33 cellular contexts compared by ENCODE assay signal in genomic region chr4:81366786-81367185, GRCh38.
"Had no signal": no experiment of that assay in that cellular context is flagged by ENCODE, and none has a peak within 500 bp of the region (broad histone marks: within the 10 kb centered on the region; RNA-seq: fewer than 3 reads in every experiment).

No MANE protein-coding gene starts in this region.

- H3K9me3 ChIP-seq: ascending aorta, breast epithelium, colonic mucosa, esophagus squamous epithelium, gastrocnemius medialis, heart left ventricle had no signal

- H3K27me3 ChIP-seq: ascending aorta, breast epithelium, cardiac muscle cell, colonic mucosa, esophagus squamous epithelium, gastrocnemius medialis had no signal

- H3K27ac Mint-ChIP-seq: activated CD8-positive, alpha-beta T cell treated with anti-CD3 and anti-CD28 coated beads for 36 hours; activated naive CD4-positive, alpha-beta T cell treated with anti-CD3 and anti-CD28 coated beads for 36 hours; activated naive CD4-positive, alpha-beta T cell treated with anti-CD3 and anti-CD28 coated beads, Interleukin-2, amount 50 U/mL, for 24 hours; activated naive CD8-positive, alpha-beta T cell treated with anti-CD3 and anti-CD28 coated beads for 36 hours; activated naive CD8-positive, alpha-beta T cell treated with anti-CD3 and anti-CD28 coated beads, Interleukin-2, amount 50 U/mL, for 24 hours; activated T-helper 1 cell treated with anti-CD3 and anti-CD28 coated beads, Interleukin-12 subunit alpha, Interleukin-12 subunit beta, Interleukin-2, Interleukin-4 antibody, amounts not matched to agents 30 ng/mL and 10 ng/mL and 1 ng/mL, durations not matched to agents 14 hours and 24 hours and 36 hours; activated T-helper 2 cell treated with anti-CD3 and anti-CD28 coated beads, Interferon-gamma antibody, Interleukin-2, Interleukin-4, amounts not matched to agents 10 μg/mL and 5 μg/mL and 100 μg/mL, durations not matched to agents 14 hours and 24 hours and 36 hours; brain had no signal

- H3K4me1 Mint-ChIP-seq: activated naive CD4-positive, alpha-beta T cell treated with anti-CD3 and anti-CD28 coated beads, Interleukin-2, amount 50 U/mL, for 24 hours; activated naive CD8-positive, alpha-beta T cell treated with anti-CD3 and anti-CD28 coated beads for 36 hours; activated naive CD8-positive, alpha-beta T cell treated with anti-CD3 and anti-CD28 coated beads, Interleukin-2, amount 50 U/mL, for 24 hours; brain had no signal

- H3K27ac ChIP-seq: ascending aorta, breast epithelium, cardiac muscle cell, colonic mucosa, epithelial cell of prostate, esophagus squamous epithelium, foreskin keratinocyte, gastrocnemius medialis, heart left ventricle had no signal

- H3K36me3 Mint-ChIP-seq: activated naive CD4-positive, alpha-beta T cell treated with anti-CD3 and anti-CD28 coated beads, Interleukin-2, amount 50 U/mL, for 24 hours; activated naive CD8-positive, alpha-beta T cell treated with anti-CD3 and anti-CD28 coated beads for 36 hours; brain had no signal

- DNase-seq: activated CD4-positive, alpha-beta T cell treated with anti-CD3 and anti-CD28 coated beads for 4 hours; activated CD4-positive, alpha-beta T cell treated with anti-CD3 and anti-CD28 coated beads, Interleukin-2, amount 50 U/mL, for 1 hour; activated CD4-positive, alpha-beta T cell treated with anti-CD3 and anti-CD28 coated beads, Interleukin-2, amount 50 U/mL, for 48 hours; activated CD4-positive, CD25-positive, alpha-beta regulatory T cell; activated CD4-positive, CD25-positive, alpha-beta regulatory T cell treated with anti-CD3 and anti-CD28 coated beads, Interleukin-2, amount 50 U/mL, for 72 hours; activated CD8-positive, alpha-beta memory T cell treated with anti-CD3 and anti-CD28 coated beads for 24 hours; activated CD8-positive, alpha-beta T cell treated with anti-CD3 and anti-CD28 coated beads for 36 hours; activated effector memory CD4-positive, alpha-beta T cell treated with anti-CD3 and anti-CD28 coated beads, Interleukin-2, amount 50 U/mL, for 16 hours; activated naive CD4-positive, alpha-beta T cell treated with anti-CD3 and anti-CD28 coated beads for 36 hours; activated naive CD8-positive, alpha-beta T cell treated with anti-CD3 and anti-CD28 coated beads for 36 hours; activated naive CD8-positive, alpha-beta T cell treated with anti-CD3 and anti-CD28 coated beads, Interleukin-2, amount 50 U/mL, for 24 hours; activated T-cell treated with anti-CD3 and anti-CD28 coated beads, Interleukin-2, amount 50 U/mL, for 48 hours; central memory CD4-positive, alpha-beta T cell; cerebellar nuclear complex; colonic mucosa; effector CD8-positive, alpha-beta T cell; esophagus squamous epithelium; foreskin keratinocyte; gastrocnemius medialis; glutamatergic neuron; heart left ventricle; hypothalamus; T-helper 2 cell had no signal

- H3K4me1 ChIP-seq: ascending aorta, breast epithelium, colonic mucosa, esophagus squamous epithelium, foreskin keratinocyte, gastrocnemius medialis, heart left ventricle had no signal

- H3K4me3 ChIP-seq: ascending aorta, breast epithelium, cardiac muscle cell, colonic mucosa, esophagus squamous epithelium, gastrocnemius medialis, heart left ventricle had no signal

- H3K36me3 ChIP-seq: ascending aorta, breast epithelium, cardiac muscle cell, colonic mucosa, esophagus squamous epithelium, gastrocnemius medialis, heart left ventricle had no signal

- H3K9me3 Mint-ChIP-seq: activated CD8-positive, alpha-beta T cell treated with anti-CD3 and anti-CD28 coated beads for 36 hours; activated naive CD4-positive, alpha-beta T cell treated with anti-CD3 and anti-CD28 coated beads for 36 hours; activated naive CD4-positive, alpha-beta T cell treated with anti-CD3 and anti-CD28 coated beads, Interleukin-2, amount 50 U/mL, for 24 hours; activated naive CD8-positive, alpha-beta T cell treated with anti-CD3 and anti-CD28 coated beads for 36 hours; activated naive CD8-positive, alpha-beta T cell treated with anti-CD3 and anti-CD28 coated beads, Interleukin-2, amount 50 U/mL, for 24 hours; activated T-helper 1 cell treated with anti-CD3 and anti-CD28 coated beads, Interleukin-12 subunit alpha, Interleukin-12 subunit beta, Interleukin-2, Interleukin-4 antibody, amounts not matched to agents 30 ng/mL and 10 ng/mL and 1 ng/mL, durations not matched to agents 14 hours and 24 hours and 36 hours; activated T-helper 2 cell treated with anti-CD3 and anti-CD28 coated beads, Interferon-gamma antibody, Interleukin-2, Interleukin-4, amounts not matched to agents 10 μg/mL and 5 μg/mL and 100 μg/mL, durations not matched to agents 14 hours and 24 hours and 36 hours had no signal

- FAIRE-seq: endometrium, endothelial cell of umbilical vein had no signal

- H3K4me3 Mint-ChIP-seq: activated CD8-positive, alpha-beta T cell treated with anti-CD3 and anti-CD28 coated beads for 36 hours; activated naive CD4-positive, alpha-beta T cell treated with anti-CD3 and anti-CD28 coated beads for 36 hours; activated naive CD4-positive, alpha-beta T cell treated with anti-CD3 and anti-CD28 coated beads, Interleukin-2, amount 50 U/mL, for 24 hours; activated naive CD8-positive, alpha-beta T cell treated with anti-CD3 and anti-CD28 coated beads for 36 hours; activated naive CD8-positive, alpha-beta T cell treated with anti-CD3 and anti-CD28 coated beads, Interleukin-2, amount 50 U/mL, for 24 hours; activated T-helper 1 cell treated with anti-CD3 and anti-CD28 coated beads, Interleukin-12 subunit alpha, Interleukin-12 subunit beta, Interleukin-2, Interleukin-4 antibody, amounts not matched to agents 30 ng/mL and 10 ng/mL and 1 ng/mL, durations not matched to agents 14 hours and 24 hours and 36 hours; brain had no signal

- ATAC-seq: activated CD8-positive, alpha-beta T cell treated with anti-CD3 and anti-CD28 coated beads for 36 hours; activated naive CD8-positive, alpha-beta T cell treated with anti-CD3 and anti-CD28 coated beads, Interleukin-2, amount 50 U/mL, for 24 hours; foreskin keratinocyte; gastrocnemius medialis; heart left ventricle had no signal
